In genomic region chr3:53179580-53179979, GRCh38 we compare ENCODE assay signal across 1 cellular context.
TF ChIP-seq lines count a peak whose summit lies in the region.

No MANE protein-coding gene starts in this region.

TF ChIP-seq in GM12878, 131 proteins besides CTCF, POLR2A, EP300 and RAD21:
- peak; percentile 24 for TF ChIP-seq BCL3 (IDR thresholded peaks at IDR 0.05; ENCODE audit: borderline replicate concordance, insufficient read depth, low read depth, low read length, poor library complexity, severe bottlenecking)
- TF ChIP-seq TCF3 (IDR thresholded peaks at IDR 0.05; ENCODE audit: borderline replicate concordance, insufficient read depth, low read depth, low read length) = 0 out of 2 replicates have a peak, but pooled peaks have one; percentile 45
- no peak for TF ChIP-seq PAX5 (IDR thresholded peaks at IDR 0.05; ENCODE audit: borderline replicate concordance, low read depth, low read length)
